In genomic region chr16:66605177-66605999, GRCh38 we compare ENCODE assay signal across 8 cellular contexts. TPM values are rescaled to one million over a fixed set of nuclear protein-coding genes. Genes with fewer than 3 reads are reported as not detected.
A peak's percentile ranks its signal among the peaks of the same experiment; 100 is the strongest.
DNase-seq lines count a peak whose midpoint lies in the region; ATAC-seq, FAIRE-seq and TF ChIP-seq lines count a peak whose summit lies in the region.

No MANE protein-coding gene starts in this region.

- no peak overlapping the region for H4K5ac ChIP-seq in H9 (ENCODE audit: insufficient read length, low read depth, low read length)

- H3K4me1 Mint-ChIP-seq in CD4-positive, alpha-beta memory T cell = peaks cover 22 to 53% (median 36%) of the 10 kb centered on the region in 4 donors
- H3K4me1 Mint-ChIP-seq in H9 = peaks cover 20 to 36% of the 10 kb centered on the region in 2 experiments

- peak overlapping the region; percentile 73 to 92 (median 82) for H3K4me3 Mint-ChIP-seq in CD4-positive, alpha-beta memory T cell
- peak overlapping the region; percentile 78 to 79 for H3K4me3 Mint-ChIP-seq in H9

- peaks cover 17% of the 10 kb centered on the region for H3K36me3 ChIP-seq in CD4-positive, alpha-beta memory T cell (ENCODE audit: insufficient read depth, low read length)
- H3K36me3 ChIP-seq in PC-3 (ENCODE audit: low read depth, low read length) (no peaks in the 10 kb centered on the region), small intestine (ENCODE audit: control insufficient read depth in 2 of 2, insufficient read depth in 2 of 2, low read length in 2 of 2) (peaks cover 0 to under 1% of the 10 kb centered on the region in 2 donors)

- H3K27ac Mint-ChIP-seq in CD4-positive, alpha-beta memory T cell = peak overlapping the region in 6 of 7 donors; percentile 57 to 89 (median 86)
- H3K27ac Mint-ChIP-seq in H9 = no peak overlapping the region

- H2BK120ac ChIP-seq in H9 (ENCODE audit: low read depth, low read length, poor library complexity, severe bottlenecking) = no peak overlapping the region

- H3K4me2 ChIP-seq in H9 (ENCODE audit: insufficient read depth, insufficient read length, low read length) (peak overlapping the region; percentile 14), PC-3 (ENCODE audit: low read length) (peak overlapping the region; percentile 79)

- H3K9ac ChIP-seq in H9 (ENCODE audit: extremely low read depth, insufficient read length, low read length) (no peak overlapping the region), PC-3 (ENCODE audit: low read length) (peak overlapping the region; percentile 69)

- H3K27me3 Mint-ChIP-seq in CD4-positive, alpha-beta memory T cell = peaks cover 0 to 4% of the 10 kb centered on the region in 2 donors
- peaks cover 9% of the 10 kb centered on the region for H3K27me3 Mint-ChIP-seq in H9 (ENCODE audit: low read depth)

- no peaks in the 10 kb centered on the region for H3K9me3 ChIP-seq in CD4-positive, alpha-beta memory T cell (ENCODE audit: control insufficient read depth in 1 of 2, low read length in 2 of 2)
- H3K9me3 ChIP-seq in H9 (ENCODE audit: control insufficient read depth, low read depth, low read length) = no peaks in the 10 kb centered on the region
- no peaks in the 10 kb centered on the region for H3K9me3 ChIP-seq in PC-3 (ENCODE audit: low read length)
- H3K9me3 ChIP-seq in iPS-18c (ENCODE audit: control insufficient read depth, insufficient read depth, low read length) = no peaks in the 10 kb centered on the region
- H3K9me3 ChIP-seq in small intestine (ENCODE audit: control insufficient read depth, low read depth) = no peaks in the 10 kb centered on the region

- no peak overlapping the region for H3K18ac ChIP-seq in H9 (ENCODE audit: insufficient read length, low read depth, low read length)

- BruUV-seq in PC-3 (replicated peaks; lab: Mats Ljungman, UMichigan) = TSS peak; percentile 61

- no peaks in the 10 kb centered on the region for H3K9me2 ChIP-seq in PC-3 (replicated peaks; ENCODE audit: low read length)

- peaks cover 12 to 17% of the 10 kb centered on the region in 2 donors for H3K36me3 Mint-ChIP-seq in CD4-positive, alpha-beta memory T cell
- peaks cover 3 to 17% (median 9%) of the 10 kb centered on the region in 3 experiments; a peak in 6 of 7 replicates for H3K36me3 Mint-ChIP-seq in H9 (ENCODE audit: insufficient read depth in 1 of 3, low read depth in 3 of 3)

- H2AK5ac ChIP-seq in H9 (ENCODE audit: insufficient read length, low read length) = no peak overlapping the region

- no peak overlapping the region for H2BK15ac ChIP-seq in H9 (ENCODE audit: low read depth, low read length)

- CTCF ChIA-PET in CD4-positive, alpha-beta memory T cell (lab: Charles Lee; ENCODE audit: partially characterized antibody) = interaction anchor here (0.6 to 1.3 kb wide), 2 partner anchors 25 to 195 kb away, joined by 3 read pairs; no protein-coding TSS in a partner anchor
- CTCF ChIA-PET in PC-3 (lab: Charles Lee) = interaction anchor here (0.5 to 1.1 kb wide), 2 partner anchors 13 to 1042 kb away, joined by 4 to 7 read pairs; no protein-coding TSS in a partner anchor

- H2BK12ac ChIP-seq in H9 (ENCODE audit: insufficient read length, low read depth, low read length) = no peak overlapping the region

- intact Hi-C loops in CD4-positive, alpha-beta memory T cell (cut with micrococcal nuclease) = loop anchor here (2.0 to 5.0 kb wide), 6 partner anchors 43 to 145 kb away; partner anchors contain the start of genes CKLF, CMTM4 and DYNC1LI2
- intact Hi-C loops in PC-3 (cut with micrococcal nuclease) = loop anchor here (2.0 to 10.0 kb wide), 4 partner anchors 43 to 267 kb away; partner anchors contain the start of gene CMTM4

- no peak overlapping the region for H3K14ac ChIP-seq in H9 (ENCODE audit: insufficient read depth, low read length)

- no peak overlapping the region for H2BK5ac ChIP-seq in H9 (ENCODE audit: insufficient read length, low read length)

- no peak for FAIRE-seq in small intestine (lab: Jason Lieb, UNC)

- H3T11ph ChIP-seq in H9 (ENCODE audit: low read length) = no peak overlapping the region

- H3K27me3 ChIP-seq in CD4-positive, alpha-beta memory T cell (ENCODE audit: insufficient read depth, low read length) = no peaks in the 10 kb centered on the region
- H3K27me3 ChIP-seq in H9 (ENCODE audit: insufficient read depth, low read length) (no peaks in the 10 kb centered on the region), PC-3 (ENCODE audit: low read length) (no peaks in the 10 kb centered on the region), small intestine (ENCODE audit: control insufficient read depth in 2 of 2, insufficient read depth in 2 of 2, low read length in 2 of 2) (no peaks in the 10 kb centered on the region)

- H3K79me2 ChIP-seq in H9 (ENCODE audit: insufficient read depth, low read length) (no peaks in the 10 kb centered on the region), PC-3 (ENCODE audit: low read length) (no peaks in the 10 kb centered on the region)

- no peaks in the 10 kb centered on the region for H3F3A ChIP-seq in PC-3 (ENCODE audit: low read length, unreplicated experiment)

- peak overlapping the region; percentile 73 for H3K27ac ChIP-seq in CD4-positive, alpha-beta memory T cell (ENCODE audit: low read depth, low read length)
- H3K27ac ChIP-seq in H9 (ENCODE audit: insufficient read length, low read depth, low read length) (no peak overlapping the region), PC-3 (ENCODE audit: low read length) (no peak overlapping the region), small intestine (ENCODE audit: low read depth in 1 of 2, low read length in 1 of 2) (peak overlapping the region; percentile 65 to 67)

- no peaks in the 10 kb centered on the region for H3K79me1 ChIP-seq in H9 (ENCODE audit: insufficient read depth, low read depth, low read length, poor library complexity, severe bottlenecking)

- peaks cover 45% of the 10 kb centered on the region for H3K4me1 ChIP-seq in CD4-positive, alpha-beta memory T cell (ENCODE audit: insufficient read depth, low read length)
- no peaks in the 10 kb centered on the region for H3K4me1 ChIP-seq in H9 (ENCODE audit: insufficient read depth, low read length)
- peaks cover 6% of the 10 kb centered on the region; the same call in 1 of the 2 replicates for H3K4me1 ChIP-seq in PC-3 (ENCODE audit: insufficient read depth, low read length)
- H3K4me1 ChIP-seq in small intestine (ENCODE audit: control insufficient read depth in 2 of 2, insufficient read depth in 1 of 2, low read depth in 1 of 2, low read length in 1 of 2) = no peaks in the 10 kb centered on the region

- H4K20me1 ChIP-seq in H9 (ENCODE audit: control insufficient read depth, insufficient read depth, insufficient read length) (no peaks in the 10 kb centered on the region), PC-3 (ENCODE audit: low read length) (no peaks in the 10 kb centered on the region)

- POLR2A ChIA-PET in CD4-positive, alpha-beta memory T cell (lab: Charles Lee; ENCODE audit: partially characterized antibody) = interaction anchor here (0.6 to 4.8 kb wide), 10 partner anchors 15 to 225 kb away, joined by 3 to 101 read pairs (median 12); partner anchors contain the start of genes CKLF, NAE1 and TK2
- POLR2A ChIA-PET in PC-3 (lab: Charles Lee; ENCODE audit: unreplicated experiment) = interaction anchor here (0.7 kb wide), 1 partner anchor 93 kb away, joined by 13 read pairs; no protein-coding TSS in a partner anchor

- peaks cover 0 to 8% (median 5%) of the 10 kb centered on the region in 8 donors for H3K9me3 Mint-ChIP-seq in CD4-positive, alpha-beta memory T cell
- no peaks in the 10 kb centered on the region for H3K9me3 Mint-ChIP-seq in H9

- peak in 4 of 5 donors; percentile 17 to 54 (median 30) for DNase-seq in CD4-positive, alpha-beta memory T cell
- peak; percentile 61 for DNase-seq in H9
- peak; percentile 27 for DNase-seq in PC-3
- no peak for DNase-seq in astrocyte of the cerebellum (ENCODE audit: low read depth)
- no peak for DNase-seq in small intestine
- no peak for DNase-seq in DMS79 treated with DMSO at 0.1 percent for 48 hours (lab: John Stamatoyannopoulos, UW)
- no peak for DNase-seq in dedifferentiated amniotic fluid mesenchymal stem cell (ENCODE audit: extremely low spot score)

- H3K4ac ChIP-seq in H9 (ENCODE audit: low read depth, low read length) = no peak overlapping the region

- no peak overlapping the region for H3K23ac ChIP-seq in H9 (ENCODE audit: insufficient read length, low read depth, low read length)

- H2BK20ac ChIP-seq in H9 (ENCODE audit: low read depth, low read length, poor library complexity, severe bottlenecking) = no peak overlapping the region

- ATAC-seq in PC-3 = peak; percentile 55

- H2AFZ ChIP-seq in H9 (ENCODE audit: low read length) (no peak overlapping the region), PC-3 (ENCODE audit: low read length) (peak overlapping the region; percentile 68)

- no CpG with 5 or more reads among the region's 62 CpGs for WGBS in H9 (ENCODE audit: extremely low coverage, insufficient read length, low lambda C conversion rate)
- WGBS in small intestine, 3 donors = 5 to 17% (median 17%) methylated on average over 33 to 62 of the region's 62 CpGs

- TF ChIP-seq CTCF in H9 (conservative IDR thresholded peaks at IDR 0.05) (no peak), PC-3 (conservative IDR thresholded peaks at IDR 0.05; ENCODE audit: low read depth, low read length) (no peak; the same call in 1 of the 2 replicates), astrocyte of the cerebellum (IDR thresholded peaks at IDR 0.05; ENCODE audit: low read depth, low read length, missing control alignments) (no peak)

- no peak overlapping the region for H4K91ac ChIP-seq in H9 (ENCODE audit: insufficient read length, low read depth, low read length)

- H3K23me2 ChIP-seq in H9 (ENCODE audit: insufficient read length, low read depth, low read length, poor library complexity, severe bottlenecking) = peaks cover 11% of the 10 kb centered on the region

- in situ Hi-C loops in astrocyte of the cerebellum (cut with HindIII; ENCODE audit: low sequenced_read_pairs) = no loop called here

- peak overlapping the region; percentile 6 to 59 for H3K4me3 ChIP-seq in CD4-positive, alpha-beta memory T cell (ENCODE audit: low read length in 2 of 2)
- H3K4me3 ChIP-seq in PC-3 (ENCODE audit: low read length) (peak overlapping the region; percentile 72), astrocyte of the cerebellum (ENCODE audit: low read depth, low read length) (peak overlapping the region; percentile 79), iPS-18c (ENCODE audit: insufficient read depth, low read depth, low read length) (peak overlapping the region; percentile 79), small intestine (ENCODE audit: low read depth in 1 of 2, low read length in 2 of 2) (peak overlapping the region; percentile 59 to 73)

- no peak overlapping the region for H4K8ac ChIP-seq in H9 (replicated peaks; ENCODE audit: insufficient read length, low read depth, low read length)

- no peak overlapping the region for H3K56ac ChIP-seq in H9 (ENCODE audit: insufficient read length, low read depth, low read length)

RNA-seq across cellular contexts. Expression of gene CMTM3, which starts 0.9 kb away (rescaled TPM):
- 10 to 100 TPM; 74.2 to 74.3 TPM for total RNA-seq in CD4-positive, alpha-beta memory T cell
- polyA plus RNA-seq in CD4-positive, alpha-beta memory T cell = 100 to 1,000 TPM in 1 of 2 donors, 10 to 100 TPM in 1; 98.8 to 105 TPM
- total RNA-seq in H9 (2021) = 39.2 and 41.0 TPM in 2 replicates
- 6.4 and 9.5 TPM in 2 replicates for total RNA-seq in PC-3 (2014; rRNA removed)
- polyA plus RNA-seq in small intestine = 10 to 100 TPM in 1 of 3 donors, 1 to 10 TPM in 2; 2.2 to 12.8 (median 9.2) TPM

RNA-seq across cellular contexts. Expression of gene CMTM2, which starts 26.1 kb away (rescaled TPM):
- total RNA-seq in CD4-positive, alpha-beta memory T cell = under 1 TPM; 0.72 to 0.79 TPM
- not detected for polyA plus RNA-seq in CD4-positive, alpha-beta memory T cell
- total RNA-seq in H9 (2021) (not detected in 2 replicates), PC-3 (2014; rRNA removed) (not detected in 2 replicates)
- polyA plus RNA-seq in small intestine = under 1 TPM in 1 of 3 donors, not detected in 2; 0.07 TPM

RNA-seq across cellular contexts. Expression of gene CMTM1, which starts 39.1 kb away (rescaled TPM):
- total RNA-seq in CD4-positive, alpha-beta memory T cell = 10 to 100 TPM; 12.2 to 13.4 TPM
- polyA plus RNA-seq in CD4-positive, alpha-beta memory T cell = 1 to 10 TPM in 1 of 2 donors, under 1 TPM in 1; 0.80 to 1.6 TPM
- total RNA-seq in H9 (2021) (2.1 and 2.6 TPM in 2 replicates), PC-3 (2014; rRNA removed) (0.92 and 1.4 TPM in 2 replicates)
- polyA plus RNA-seq in small intestine = under 1 TPM in 1 of 3 donors, not detected in 2; 0.36 TPM

RNA-seq across cellular contexts. Expression of gene CKLF, which starts 53.0 kb away (rescaled TPM):
- total RNA-seq in CD4-positive, alpha-beta memory T cell = 10 to 100 TPM; 71.0 to 76.6 TPM
- polyA plus RNA-seq in CD4-positive, alpha-beta memory T cell = 100 to 1,000 TPM; 154 to 173 TPM
- total RNA-seq in H9 (2021) (23.1 and 25.9 TPM in 2 replicates), PC-3 (2014; rRNA removed) (47.9 and 49.7 TPM in 2 replicates)
- polyA plus RNA-seq in small intestine = 10 to 100 TPM; 26.8 to 55.1 (median 44.0) TPM

RNA-seq across cellular contexts. Expression of gene TK2, which starts 55.5 kb away (rescaled TPM):
- 10 to 100 TPM in 1 of 2 experiments, 1 to 10 TPM in 1; 9.0 to 10.2 TPM for total RNA-seq in CD4-positive, alpha-beta memory T cell
- 1 to 10 TPM; 3.9 to 5.9 TPM for polyA plus RNA-seq in CD4-positive, alpha-beta memory T cell
- total RNA-seq in H9 (2021) = 5.2 and 6.3 TPM in 2 replicates
- 8.3 and 14.1 TPM in 2 replicates for total RNA-seq in PC-3 (2014; rRNA removed)
- 10 to 100 TPM in 2 of 3 donors, 1 to 10 TPM in 1; 9.2 to 14.1 (median 11.2) TPM for polyA plus RNA-seq in small intestine

Comparison
In these comparisons a context has a peak if more than half of its experiments do, and no peak if none do; other contexts are left out.
1. DNase-seq: peak in CD4-positive, alpha-beta memory T cell (4 of 5), H9 (single experiment) and PC-3 (single experiment); none in astrocyte of the cerebellum (single experiment), small intestine (single experiment), DMS79 treated with DMSO at 0.1 percent for 48 hours (single experiment) and dedifferentiated amniotic fluid mesenchymal stem cell (single experiment).
2. H3K27ac ChIP-seq: peak in CD4-positive, alpha-beta memory T cell (single experiment) and small intestine (2 of 2); none in H9 (single experiment) and PC-3 (single experiment).
3. H3K27ac Mint-ChIP-seq: peak in CD4-positive, alpha-beta memory T cell (6 of 7); none in H9 (0 of 3).
4. Peak in every context shown above with its lines, with median percentiles within 50 percentile points of each other: H3K4me3 ChIP-seq.